In the genomic region with DNA sequence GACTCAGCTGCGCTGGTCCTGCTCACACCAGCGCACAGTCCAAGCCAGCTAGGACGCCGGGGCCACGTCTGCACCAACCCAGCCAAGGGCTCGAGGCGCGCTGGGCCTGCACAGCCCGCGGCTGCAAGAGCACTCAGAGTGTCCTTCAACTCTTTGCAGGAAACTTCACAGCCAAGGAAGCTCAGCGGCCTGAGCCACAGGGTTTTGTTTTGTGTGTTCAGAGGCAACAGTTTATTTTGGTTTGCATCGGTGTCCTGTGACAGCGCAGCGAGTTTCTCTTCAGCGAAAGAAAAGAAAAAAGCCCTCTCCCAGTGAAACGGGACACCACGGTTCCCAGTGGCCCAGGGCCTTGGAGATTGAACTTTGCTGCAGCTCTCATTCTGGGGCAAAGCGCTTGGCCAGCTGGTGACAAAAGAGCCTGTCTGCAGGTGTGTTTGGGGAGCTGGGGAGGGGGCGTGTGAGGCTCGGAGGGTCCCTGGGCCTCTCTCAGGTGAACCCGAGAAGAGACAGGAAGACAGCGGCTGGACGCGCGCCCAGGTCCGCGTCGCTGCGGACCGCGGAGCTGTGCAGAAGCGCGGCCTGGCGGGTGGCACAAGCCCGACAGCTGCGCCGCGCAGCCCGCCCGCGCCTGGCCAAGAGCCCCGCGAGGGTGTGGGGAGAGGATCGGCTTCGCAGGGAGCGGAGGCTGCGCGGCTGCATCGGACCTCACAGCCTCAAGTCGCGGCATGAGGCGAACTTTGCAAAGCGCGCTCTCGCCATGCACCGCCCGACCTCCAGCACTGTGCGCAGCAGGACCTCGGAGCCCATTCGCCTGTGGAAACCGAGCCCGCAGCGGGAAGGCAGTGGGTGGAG, we compare ENCODE assay signal across 8 cellular contexts.
A peak's percentile ranks its signal among the peaks of the same experiment; 100 is the strongest.
DNase-seq lines count a peak whose midpoint lies in the region; ATAC-seq and TF ChIP-seq lines count a peak whose summit lies in the region.

No MANE protein-coding gene starts in this region.

- no peak for DNase-seq in HFF-Myc (ENCODE audit: extremely low read depth, low read depth)
- DNase-seq in choroid plexus epithelial cell (ENCODE audit: low read depth) = peak; percentile 47
- peak; percentile 84 for DNase-seq in left kidney (ENCODE audit: low read depth, low spot score)
- peak; percentile 18 for DNase-seq in stromal cell of bone marrow (ENCODE audit: low read depth)
- DNase-seq in effector CD4-positive, alpha-beta T cell = no peak
- DNase-seq in activated CD4-positive, CD25-positive, alpha-beta regulatory T cell (lab: John Stamatoyannopoulos, UW) = no peak
- no peak for DNase-seq in activated CD4-positive, CD25-positive, alpha-beta regulatory T cell treated with anti-CD3 and anti-CD28 coated beads, Interleukin-2, amount 50 U/mL, for 72 hours

- no peak for ATAC-seq in HG03025 (IDR thresholded peaks at IDR 0.05; ENCODE audit: low FRiP score, unreplicated experiment)

- H3K4me3 ChIP-seq in HFF-Myc (replicated peaks; ENCODE audit: low read depth, low read length) (peak overlapping the region; percentile 54), choroid plexus epithelial cell (ENCODE audit: low read depth, low read length) (peak overlapping the region; percentile 58)

- TF ChIP-seq CTCF in HFF-Myc (IDR thresholded peaks at IDR 0.05; ENCODE audit: low read depth, low read length, missing control alignments) (no peak), choroid plexus epithelial cell (conservative IDR thresholded peaks at IDR 0.05; ENCODE audit: low read depth, low read length) (no peak)

Comparison
In these comparisons a context has a peak if more than half of its experiments do, and no peak if none do; other contexts are left out.
1. DNase-seq: peak in choroid plexus epithelial cell (single experiment), left kidney (single experiment) and stromal cell of bone marrow (single experiment); none in HFF-Myc (single experiment), effector CD4-positive, alpha-beta T cell (single experiment), activated CD4-positive, CD25-positive, alpha-beta regulatory T cell (0 of 4) and activated CD4-positive, CD25-positive, alpha-beta regulatory T cell treated with anti-CD3 and anti-CD28 coated beads, Interleukin-2, amount 50 U/mL, for 72 hours (single experiment).